Comparison of ENCODE assay signal across 1 cellular context in genomic region chr1:44035726-44036408, GRCh38.
TF ChIP-seq lines count a peak whose summit lies in the region.

No MANE protein-coding gene starts in this region.

TF ChIP-seq in HepG2, 621 proteins besides CTCF, POLR2A, EP300 and RAD21:
- TF ChIP-seq GATAD2A (CRISPR knock-in tag; IDR thresholded peaks at IDR 0.05) = no peak
- no peak for TF ChIP-seq FIP1L1 (IDR thresholded peaks at IDR 0.05; ENCODE audit: borderline replicate concordance, insufficient read depth, low read depth, low read length)
- TF ChIP-seq MAFK (conservative IDR thresholded peaks at IDR 0.05 in 1 of 2, IDR thresholded peaks at IDR 0.05 in 1 of 2; ENCODE audit: low read length in 2 of 2) = no peak
- TF ChIP-seq NONO (IDR thresholded peaks at IDR 0.05) = no peak
- TF ChIP-seq NONO (CRISPR knock-in tag; conservative IDR thresholded peaks at IDR 0.05) = no peak
- TF ChIP-seq ZBTB14 (CRISPR knock-in tag; IDR thresholded peaks at IDR 0.05) = no peak
- no peak for TF ChIP-seq ATF1 (CRISPR knock-in tag; IDR thresholded peaks at IDR 0.05)
- TF ChIP-seq ZBTB21 (CRISPR knock-in tag; IDR thresholded peaks at IDR 0.05) = peak; percentile 86; the same call in 1 of the 2 replicates
- peak; percentile 86 for TF ChIP-seq ZBTB33 (CRISPR knock-in tag; IDR thresholded peaks at IDR 0.05)
- no peak for TF ChIP-seq ZNF441 (CRISPR knock-in tag; IDR thresholded peaks at IDR 0.05; ENCODE audit: borderline replicate concordance)
- TF ChIP-seq PAF1 (CRISPR knock-in tag; IDR thresholded peaks at IDR 0.05) = no peak
- no peak for TF ChIP-seq ELF4 (CRISPR knock-in tag; IDR thresholded peaks at IDR 0.05; ENCODE audit: borderline replicate concordance)
- no peak for TF ChIP-seq ZNF256 (CRISPR knock-in tag; conservative IDR thresholded peaks at IDR 0.05)
- no peak for TF ChIP-seq PRPF4 (IDR thresholded peaks at IDR 0.05; ENCODE audit: low read depth, low read length, poor library complexity, severe bottlenecking)
- TF ChIP-seq RERE (CRISPR knock-in tag; IDR thresholded peaks at IDR 0.05; ENCODE audit: low read depth) = no peak
- TF ChIP-seq ZBTB10 (CRISPR knock-in tag; IDR thresholded peaks at IDR 0.05; ENCODE audit: borderline replicate concordance) = peak; percentile 40; the same call in 1 of the 2 replicates
- TF ChIP-seq HNF1A (IDR thresholded peaks at IDR 0.05; ENCODE audit: low read depth) = no peak
- TF ChIP-seq HNF1A (CRISPR knock-in tag; IDR thresholded peaks at IDR 0.05; ENCODE audit: borderline replicate concordance) = no peak
- no peak for TF ChIP-seq ZKSCAN5 (CRISPR knock-in tag; IDR thresholded peaks at IDR 0.05)
- no peak for TF ChIP-seq ZNF766 (CRISPR knock-in tag; IDR thresholded peaks at IDR 0.05; ENCODE audit: borderline replicate concordance)
- TF ChIP-seq ZNF33A (CRISPR knock-in tag; IDR thresholded peaks at IDR 0.05; ENCODE audit: borderline replicate concordance) = no peak
- TF ChIP-seq SIN3B (IDR thresholded peaks at IDR 0.05; ENCODE audit: low read length) = no peak
- TF ChIP-seq SNAPC2 (CRISPR knock-in tag; IDR thresholded peaks at IDR 0.05) = no peak
